In genomic region chr3:138060792-138061191, GRCh38 we compare ENCODE assay signal across 1 cellular context.
TF ChIP-seq lines count a peak whose summit lies in the region.

No MANE protein-coding gene starts in this region.

TF ChIP-seq in GM23338, 12 proteins besides CTCF, POLR2A, EP300 and RAD21 (continued from another document):
- TF ChIP-seq, protein P1, sequence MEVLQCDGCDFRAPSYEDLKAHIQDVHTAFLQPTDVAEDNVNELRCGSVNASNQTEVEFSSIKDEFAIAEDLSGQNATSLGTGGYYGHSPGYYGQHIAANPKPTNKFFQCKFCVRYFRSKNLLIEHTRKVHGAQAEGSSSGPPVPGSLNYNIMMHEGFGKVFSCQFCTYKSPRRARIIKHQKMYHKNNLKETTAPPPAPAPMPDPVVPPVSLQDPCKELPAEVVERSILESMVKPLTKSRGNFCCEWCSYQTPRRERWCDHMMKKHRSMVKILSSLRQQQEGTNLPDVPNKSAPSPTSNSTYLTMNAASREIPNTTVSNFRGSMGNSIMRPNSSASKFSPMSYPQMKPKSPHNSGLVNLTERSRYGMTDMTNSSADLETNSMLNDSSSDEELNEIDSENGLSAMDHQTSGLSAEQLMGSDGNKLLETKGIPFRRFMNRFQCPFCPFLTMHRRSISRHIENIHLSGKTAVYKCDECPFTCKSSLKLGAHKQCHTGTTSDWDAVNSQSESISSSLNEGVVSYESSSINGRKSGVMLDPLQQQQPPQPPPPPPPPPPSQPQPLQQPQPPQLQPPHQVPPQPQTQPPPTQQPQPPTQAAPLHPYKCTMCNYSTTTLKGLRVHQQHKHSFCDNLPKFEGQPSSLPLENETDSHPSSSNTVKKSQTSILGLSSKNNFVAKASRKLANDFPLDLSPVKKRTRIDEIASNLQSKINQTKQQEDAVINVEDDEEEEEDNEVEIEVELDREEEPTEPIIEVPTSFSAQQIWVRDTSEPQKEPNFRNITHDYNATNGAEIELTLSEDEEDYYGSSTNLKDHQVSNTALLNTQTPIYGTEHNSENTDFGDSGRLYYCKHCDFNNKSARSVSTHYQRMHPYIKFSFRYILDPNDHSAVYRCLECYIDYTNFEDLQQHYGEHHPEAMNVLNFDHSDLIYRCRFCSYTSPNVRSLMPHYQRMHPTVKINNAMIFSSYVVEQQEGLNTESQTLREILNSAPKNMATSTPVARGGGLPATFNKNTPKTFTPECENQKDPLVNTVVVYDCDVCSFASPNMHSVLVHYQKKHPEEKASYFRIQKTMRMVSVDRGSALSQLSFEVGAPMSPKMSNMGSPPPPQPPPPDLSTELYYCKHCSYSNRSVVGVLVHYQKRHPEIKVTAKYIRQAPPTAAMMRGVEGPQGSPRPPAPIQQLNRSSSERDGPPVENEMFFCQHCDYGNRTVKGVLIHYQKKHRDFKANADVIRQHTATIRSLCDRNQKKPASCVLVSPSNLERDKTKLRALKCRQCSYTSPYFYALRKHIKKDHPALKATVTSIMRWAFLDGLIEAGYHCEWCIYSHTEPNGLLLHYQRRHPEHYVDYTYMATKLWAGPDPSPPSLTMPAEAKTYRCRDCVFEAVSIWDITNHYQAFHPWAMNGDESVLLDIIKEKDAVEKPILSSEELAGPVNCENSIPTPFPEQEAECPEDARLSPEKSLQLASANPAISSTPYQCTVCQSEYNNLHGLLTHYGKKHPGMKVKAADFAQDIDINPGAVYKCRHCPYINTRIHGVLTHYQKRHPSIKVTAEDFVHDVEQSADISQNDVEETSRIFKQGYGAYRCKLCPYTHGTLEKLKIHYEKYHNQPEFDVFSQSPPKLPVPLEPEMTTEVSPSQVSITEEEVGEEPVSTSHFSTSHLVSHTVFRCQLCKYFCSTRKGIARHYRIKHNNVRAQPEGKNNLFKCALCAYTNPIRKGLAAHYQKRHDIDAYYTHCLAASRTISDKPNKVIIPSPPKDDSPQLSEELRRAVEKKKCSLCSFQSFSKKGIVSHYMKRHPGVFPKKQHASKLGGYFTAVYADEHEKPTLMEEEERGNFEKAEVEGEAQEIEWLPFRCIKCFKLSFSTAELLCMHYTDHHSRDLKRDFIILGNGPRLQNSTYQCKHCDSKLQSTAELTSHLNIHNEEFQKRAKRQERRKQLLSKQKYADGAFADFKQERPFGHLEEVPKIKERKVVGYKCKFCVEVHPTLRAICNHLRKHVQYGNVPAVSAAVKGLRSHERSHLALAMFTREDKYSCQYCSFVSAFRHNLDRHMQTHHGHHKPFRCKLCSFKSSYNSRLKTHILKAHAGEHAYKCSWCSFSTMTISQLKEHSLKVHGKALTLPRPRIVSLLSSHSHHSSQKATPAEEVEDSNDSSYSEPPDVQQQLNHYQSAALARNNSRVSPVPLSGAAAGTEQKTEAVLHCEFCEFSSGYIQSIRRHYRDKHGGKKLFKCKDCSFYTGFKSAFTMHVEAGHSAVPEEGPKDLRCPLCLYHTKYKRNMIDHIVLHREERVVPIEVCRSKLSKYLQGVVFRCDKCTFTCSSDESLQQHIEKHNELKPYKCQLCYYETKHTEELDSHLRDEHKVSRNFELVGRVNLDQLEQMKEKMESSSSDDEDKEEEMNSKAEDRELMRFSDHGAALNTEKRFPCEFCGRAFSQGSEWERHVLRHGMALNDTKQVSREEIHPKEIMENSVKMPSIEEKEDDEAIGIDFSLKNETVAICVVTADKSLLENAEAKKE (CRISPR knock-in tag; IDR thresholded peaks at IDR 0.05) = no peak
- TF ChIP-seq ETS1 (IDR thresholded peaks at IDR 0.05) (no peak), CREB1 (CRISPR knock-in tag; IDR thresholded peaks at IDR 0.05; ENCODE audit: low read depth) (no peak), POLR2AphosphoS5 (IDR thresholded peaks at IDR 0.05; ENCODE audit: low read depth) (no peak), ZNF114 (CRISPR knock-in tag; IDR thresholded peaks at IDR 0.05) (no peak), EZH2phosphoT487 (IDR thresholded peaks at IDR 0.05; ENCODE audit: unreplicated experiment) (no peak), JUNB (IDR thresholded peaks at IDR 0.05; ENCODE audit: unreplicated experiment) (no peak), ZNF331 (CRISPR knock-in tag; IDR thresholded peaks at IDR 0.05; ENCODE audit: low read depth) (no peak), NANOG (IDR thresholded peaks at IDR 0.05; ENCODE audit: borderline replicate concordance) (no peak), STAT1 (IDR thresholded peaks at IDR 0.05; ENCODE audit: unreplicated experiment) (no peak), EZH2 (IDR thresholded peaks at IDR 0.05; ENCODE audit: low read depth, unreplicated experiment) (no peak)
